ENCODE assay signal across 22 cellular contexts in genomic region chr11:124814739-124815138, GRCh38.
"Had no signal": no experiment of that assay in that cellular context is flagged by ENCODE, and none has a peak within 500 bp of the region (broad histone marks: within the 10 kb centered on the region; RNA-seq: fewer than 3 reads in every experiment).

No MANE protein-coding gene starts in this region.

- H3K36me3 ChIP-seq: esophagus squamous epithelium, ovary, spleen, thoracic aorta, tibial nerve, upper lobe of left lung had no signal

- H3K9me3 ChIP-seq: esophagus squamous epithelium, ovary, psoas muscle, spleen, thoracic aorta, tibial nerve, upper lobe of left lung had no signal

- DNase-seq: dermis blood vessel endothelial cell; effector memory CD4-positive, alpha-beta T cell; erythroblast; esophagus squamous epithelium; left ventricle myocardium superior; natural killer cell; occipital lobe; ovary; posterior cingulate gyrus; psoas muscle; right cardiac atrium; spleen; stimulated activated naive B cell treated with anti-CD40 and anti-IgM and Interleukin-4, amounts not matched to agents 10 μg/mL and 1 μg/mL and 100 μg/mL, for 72 hours; upper lobe of left lung had no signal

- H3K27me3 ChIP-seq: ovary, upper lobe of left lung had no signal

- FAIRE-seq: frontal cortex, keratinocyte, urothelium cell line had no signal

- H3K4me3 ChIP-seq: coronary artery, esophagus squamous epithelium, lung, ovary, psoas muscle, skin epidermis, spleen, thoracic aorta, tibial nerve, upper lobe of left lung had no signal

- H3K27ac ChIP-seq: coronary artery, esophagus squamous epithelium, ovary, psoas muscle, skin epidermis, spleen, thoracic aorta, tibial nerve, upper lobe of left lung had no signal

- ATAC-seq: left ventricle myocardium superior; natural killer cell; psoas muscle; right cardiac atrium; stimulated activated naive B cell treated with anti-CD40 and anti-IgM and Interleukin-4, amounts not matched to agents 10 μg/mL and 1 μg/mL and 100 μg/mL, for 72 hours had no signal

- H3K4me1 ChIP-seq: esophagus squamous epithelium, psoas muscle, spleen, tibial nerve, upper lobe of left lung had no signal
